In genomic region chr2:9979977-9980376, GRCh38 we compare ENCODE assay signal across 21 cellular contexts. TPM values are rescaled to one million over a fixed set of nuclear protein-coding genes. Genes with fewer than 3 reads are reported as not detected.
A peak's percentile ranks its signal among the peaks of the same experiment; 100 is the strongest.
DNase-seq lines count a peak whose midpoint lies in the region; ATAC-seq and TF ChIP-seq lines count a peak whose summit lies in the region.
"Had no signal": no experiment of that assay in that cellular context is flagged by ENCODE, and none has a peak within 500 bp of the region (broad histone marks: within the 10 kb centered on the region; RNA-seq: fewer than 3 reads in every experiment).

No MANE protein-coding gene starts in this region.

- peaks cover 20% of the 10 kb centered on the region for H3K4me1 ChIP-seq in mesenchymal stem cell (ENCODE audit: control insufficient read depth, insufficient read depth, low read depth, low read length)

- ATAC-seq in HG03457 (IDR thresholded peaks at IDR 0.05; ENCODE audit: unreplicated experiment), result no peak
- ATAC-seq: psoas muscle had no signal

- no peak overlapping the region for H2AK5ac ChIP-seq in mesenchymal stem cell (ENCODE audit: low read length, severe bottlenecking)

- H3K4me2 ChIP-seq in mesenchymal stem cell (ENCODE audit: low read length, poor library complexity, severe bottlenecking), result peak overlapping the region; percentile 33

- H2BK15ac ChIP-seq in mesenchymal stem cell (ENCODE audit: low read depth, poor library complexity, severe bottlenecking), result no peak overlapping the region

- WGBS in mesenchymal stem cell, result 88% methylated on average over 5 of the region's 6 CpGs

- no peak overlapping the region for H4K91ac ChIP-seq in mesenchymal stem cell (ENCODE audit: low read length)

- H3K14ac ChIP-seq in mesenchymal stem cell (ENCODE audit: low read length in 2 of 2), result no peak overlapping the region

- H3K36me3 ChIP-seq in mesenchymal stem cell (ENCODE audit: control insufficient read depth in 1 of 2, insufficient read depth in 2 of 2, low read depth in 1 of 2, low read length in 2 of 2), result no peaks in the 10 kb centered on the region
- H3K36me3 ChIP-seq: adrenal gland, neutrophil, SJSA1 had no signal

- TF ChIP-seq CTCF in GM13976 (IDR thresholded peaks at IDR 0.05; ENCODE audit: borderline replicate concordance, control extremely low read depth, extremely low read depth, insufficient read depth, missing control alignments), result no peak

- no peak overlapping the region for H4K8ac ChIP-seq in mesenchymal stem cell (ENCODE audit: low read length)

- H2BK5ac ChIP-seq in mesenchymal stem cell (ENCODE audit: low read depth, low read length, poor library complexity, severe bottlenecking), result peak overlapping the region; percentile 58

- H2BK12ac ChIP-seq in mesenchymal stem cell (ENCODE audit: low read length in 2 of 2), result no peak overlapping the region

- H3K9me3 ChIP-seq in mesenchymal stem cell (ENCODE audit: control insufficient read depth, low read length), result no peaks in the 10 kb centered on the region
- H3K9me3 ChIP-seq: adrenal gland, neutrophil, psoas muscle, SJSA1 had no signal

- no peak overlapping the region for H3K18ac ChIP-seq in mesenchymal stem cell (ENCODE audit: low read depth in 1 of 2, low read length in 2 of 2)

- no peaks in the 10 kb centered on the region for H3K27me3 ChIP-seq in mesenchymal stem cell (ENCODE audit: control insufficient read depth in 1 of 2, insufficient read depth in 1 of 2, low read length in 2 of 2)
- H3K27me3 ChIP-seq: adrenal gland, SJSA1 had no signal

- H2AFZ ChIP-seq in mesenchymal stem cell (ENCODE audit: low read depth, low read length), result no peak overlapping the region

- no peak overlapping the region for H3K4me3 ChIP-seq in mesenchymal stem cell (ENCODE audit: insufficient read depth in 1 of 2, low read depth in 1 of 2, low read length in 2 of 2)
- H3K4me3 ChIP-seq: adrenal gland, lung, psoas muscle, SJSA1 had no signal

- H2BK120ac ChIP-seq in mesenchymal stem cell (ENCODE audit: low read depth, low read length), result no peak overlapping the region

- H3K79me1 ChIP-seq in mesenchymal stem cell (replicated peaks; ENCODE audit: low read length, poor library complexity, severe bottlenecking), result no peaks in the 10 kb centered on the region

- H3K9ac ChIP-seq in mesenchymal stem cell (ENCODE audit: low read length), result no peak overlapping the region

- H3K23ac ChIP-seq in mesenchymal stem cell (ENCODE audit: low read length in 2 of 2), result no peak overlapping the region

- peak overlapping the region; percentile 56 for H3K27ac ChIP-seq in mesenchymal stem cell (ENCODE audit: low read length, poor library complexity, severe bottlenecking)
- H3K27ac ChIP-seq: adrenal gland, neutrophil, psoas muscle, SJSA1 had no signal

- in situ Hi-C loops in GM13976 (cut with MboI; ENCODE audit: low sequenced_read_pairs, unreplicated experiment), result no loop called here

- peak; percentile 15 for DNase-seq in NCI-H2196 (lab: John Stamatoyannopoulos, UW; ENCODE audit: unreplicated experiment)
- no peak for DNase-seq in NCI-H2196 treated with DMSO at 0.1 percent for 48 hours (lab: John Stamatoyannopoulos, UW; ENCODE audit: unreplicated experiment)
- peak; percentile 31 for DNase-seq in stimulated activated CD4-positive, alpha-beta T cell treated with anti-CD3 and anti-CD28 coated beads, Interleukin-15, amount 100 ng/mL, for 24 hours
- DNase-seq in stimulated activated CD4-positive, alpha-beta T cell treated with anti-CD3 and anti-CD28 coated beads, Interleukin-4, amount 100 ng/mL, for 4 hours, result no peak
- DNase-seq in mesenchymal stem cell, result no peak
- no peak for DNase-seq in GM13976 (ENCODE audit: low spot score)
- DNase-seq in activated CD4-positive, CD25-positive, alpha-beta regulatory T cell (lab: John Stamatoyannopoulos, UW), result no peak
- DNase-seq: activated CD8-positive, alpha-beta memory T cell treated with anti-CD3 and anti-CD28 coated beads for 24 hours; adrenal gland; DMS53; glutamatergic neuron; KG1; kidney; MM.1S; NCI-H1436; NCI-H2227 treated with DMSO at 0.1 percent for 48 hours; psoas muscle had no signal

- no peak overlapping the region for H3K4ac ChIP-seq in mesenchymal stem cell (ENCODE audit: low read depth in 1 of 2, low read length in 2 of 2)

RNA-seq across cellular contexts. Expression of gene GRHL1, which starts 28.5 kb away (rescaled TPM):
- 0.18 TPM for polyA plus RNA-seq in mesenchymal stem cell (2013, experiment 1 of 2)
- polyA plus RNA-seq in mesenchymal stem cell (2013, experiment 2 of 2), result 0.16 TPM

Comparison
In these comparisons a context has a peak if more than half of its experiments do, and no peak if none do; other contexts are left out.
1. DNase-seq: peak in NCI-H2196 (single experiment) and stimulated activated CD4-positive, alpha-beta T cell treated with anti-CD3 and anti-CD28 coated beads, Interleukin-15, amount 100 ng/mL, for 24 hours (single experiment); none in NCI-H2196 treated with DMSO at 0.1 percent for 48 hours (single experiment), stimulated activated CD4-positive, alpha-beta T cell treated with anti-CD3 and anti-CD28 coated beads, Interleukin-4, amount 100 ng/mL, for 4 hours (0 of 2), mesenchymal stem cell (single experiment), GM13976 (single experiment) and activated CD4-positive, CD25-positive, alpha-beta regulatory T cell (0 of 4).